Comparison of ENCODE assay signal across 1 cellular context in the genomic region with DNA sequence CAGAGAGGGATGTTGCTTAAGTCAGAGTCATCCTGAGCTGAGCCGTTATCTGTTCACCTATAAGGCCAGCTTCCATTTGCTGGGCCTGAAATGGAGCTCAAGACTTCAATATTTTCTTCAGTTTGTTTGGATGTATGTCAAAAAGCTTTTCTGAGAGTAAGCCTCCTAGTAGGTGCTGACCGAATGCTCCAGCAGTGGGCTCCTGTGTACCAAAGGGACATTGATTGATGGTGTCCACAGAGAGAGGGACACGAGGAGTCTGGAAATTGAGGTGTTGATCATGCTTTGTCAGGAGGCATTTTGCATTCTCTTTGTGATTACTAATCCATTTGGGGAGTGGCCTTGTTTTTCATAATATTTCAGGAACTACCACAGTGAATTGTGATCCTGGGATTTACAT.
TF ChIP-seq lines count a peak whose summit lies in the region.

No MANE protein-coding gene starts in this region.

TF ChIP-seq in K562, 482 proteins besides CTCF, POLR2A, EP300 and RAD21 (continued from another document):
- TF ChIP-seq ARID4B (CRISPR knock-in tag; IDR thresholded peaks at IDR 0.05) = no peak
- TF ChIP-seq SOX6 (IDR thresholded peaks at IDR 0.05) = no peak
- no peak for TF ChIP-seq JUNB (CRISPR knock-in tag; conservative IDR thresholded peaks at IDR 0.05)
- no peak for TF ChIP-seq ZFP1 (CRISPR knock-in tag; IDR thresholded peaks at IDR 0.05)
- TF ChIP-seq ATF7 (IDR thresholded peaks at IDR 0.05) = no peak
- no peak for TF ChIP-seq ZMIZ1 (IDR thresholded peaks at IDR 0.05; ENCODE audit: low read depth in 2 of 2, low read length in 2 of 2)
- TF ChIP-seq MEIS2 (IDR thresholded peaks at IDR 0.05; ENCODE audit: partially characterized antibody) = peak; percentile 68
- TF ChIP-seq ELK1 (CRISPR knock-in tag; IDR thresholded peaks at IDR 0.05) = no peak
- TF ChIP-seq PBX2 (CRISPR knock-in tag; IDR thresholded peaks at IDR 0.05; ENCODE audit: low read depth) = no peak
- TF ChIP-seq PBX2 (tag; conservative IDR thresholded peaks at IDR 0.05; ENCODE audit: low read depth) = 0 out of 2 replicates have a peak, but pooled peaks have one; percentile 24
- no peak for TF ChIP-seq ZC3H8 (IDR thresholded peaks at IDR 0.05)
TF ChIP-seq in K562: peak in this region for 3.
